In the genomic region with DNA sequence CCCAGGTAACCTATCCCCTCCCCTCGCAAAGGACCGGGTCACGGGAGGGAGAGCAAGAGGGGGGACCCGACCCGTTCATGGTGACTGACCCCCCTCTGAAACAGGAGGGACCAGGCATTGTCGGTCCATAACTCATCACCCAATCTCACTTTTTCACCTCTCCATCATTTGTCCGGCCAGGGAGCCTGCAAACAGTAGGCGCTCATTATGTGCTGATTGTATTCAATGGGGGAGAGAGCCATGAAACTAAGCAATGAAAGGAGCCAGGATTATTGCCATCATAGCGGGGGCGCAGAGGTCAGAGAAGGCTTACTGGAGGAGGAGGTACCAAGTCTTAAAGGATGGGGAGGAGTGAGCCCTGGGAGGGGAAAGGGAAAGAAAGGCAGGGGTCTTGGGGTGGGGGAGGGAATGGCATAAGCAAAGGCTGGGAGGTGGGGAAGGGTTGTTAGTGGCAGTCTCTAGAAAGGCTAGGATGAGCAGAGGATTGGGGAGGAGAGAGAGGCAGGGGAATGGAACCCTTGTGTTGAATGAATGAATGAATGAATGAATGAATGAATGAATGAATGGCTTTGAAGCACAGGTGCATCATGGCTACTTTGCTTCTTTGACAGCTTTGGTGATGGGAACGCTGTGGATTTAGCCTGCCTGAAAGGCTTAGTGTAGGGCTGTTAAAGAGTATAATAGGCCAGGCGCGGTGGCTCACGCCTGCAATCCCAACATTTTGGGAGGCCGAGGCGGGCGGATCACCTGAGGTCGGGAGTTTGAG, we compare ENCODE assay signal across 8 cellular contexts. TPM values are rescaled to one million over a fixed set of nuclear protein-coding genes. Genes with fewer than 3 reads are reported as not detected.
DNase-seq lines count a peak whose midpoint lies in the region; ATAC-seq and TF ChIP-seq lines count a peak whose summit lies in the region.

No MANE protein-coding gene starts in this region.

- peaks cover 13% of the 10 kb centered on the region; the same call in 1 of the 2 replicates for H3K79me2 ChIP-seq in OCI-LY3 (ENCODE audit: low read length)

- no peaks in the 10 kb centered on the region for H3K4me1 ChIP-seq in ES-I3 (ENCODE audit: insufficient read depth, low read length)
- H3K4me1 ChIP-seq in OCI-LY3 (ENCODE audit: low read length): peaks cover 9% of the 10 kb centered on the region
- H3K4me1 ChIP-seq in rectal smooth muscle tissue (ENCODE audit: control insufficient read depth, insufficient read depth, low read length): no peaks in the 10 kb centered on the region

- no peak for ATAC-seq in GM21423 (IDR thresholded peaks at IDR 0.05; ENCODE audit: unreplicated experiment)

- H3K4me3 ChIP-seq in OCI-LY3 (ENCODE audit: low read length): peak overlapping the region; percentile 91
- peak overlapping the region; percentile 97 for H3K4me3 ChIP-seq in rectal smooth muscle tissue (ENCODE audit: low read length)

- peak overlapping the region; percentile 86 for H3K4me2 ChIP-seq in OCI-LY3 (ENCODE audit: low read length)

- H3K36me3 Mint-ChIP-seq in endothelial cell (ENCODE audit: low read depth, unreplicated experiment): peaks cover 3% of the 10 kb centered on the region

- DNase-seq in endothelial cell (ENCODE audit: low spot score) (no peak), NCI-H2081 treated with DMSO at 0.1 percent for 48 hours (lab: John Stamatoyannopoulos, UW) (no peak), HuH-7 (ENCODE audit: low spot score) (no peak), NCI-H1694 treated with DMSO at 0.1 percent for 48 hours (lab: John Stamatoyannopoulos, UW) (no peak)

- no peaks in the 10 kb centered on the region for H3K4me1 Mint-ChIP-seq in endothelial cell (ENCODE audit: unreplicated experiment)

- peaks cover 9% of the 10 kb centered on the region for H3K27me3 Mint-ChIP-seq in endothelial cell (ENCODE audit: unreplicated experiment)

- TF ChIP-seq CTCF in OCI-LY3 (IDR thresholded peaks at IDR 0.05; ENCODE audit: low read depth, low read length) (no peak), endothelial cell (IDR thresholded peaks at IDR 0.05; ENCODE audit: unreplicated experiment) (no peak)

- H3K27me3 ChIP-seq in OCI-LY3 (ENCODE audit: low read depth, low read length): no peaks in the 10 kb centered on the region
- no peaks in the 10 kb centered on the region for H3K27me3 ChIP-seq in rectal smooth muscle tissue (ENCODE audit: control insufficient read depth, insufficient read depth, low read length)

- H3K9ac ChIP-seq in ES-I3 (ENCODE audit: low read depth, low read length) (peak overlapping the region; percentile 95), OCI-LY3 (ENCODE audit: low read length) (peak overlapping the region; percentile 90), rectal smooth muscle tissue (ENCODE audit: low read length) (no peak overlapping the region)

- peak overlapping the region; percentile 33 for H3K4me3 Mint-ChIP-seq in endothelial cell (ENCODE audit: unreplicated experiment)

- H3K9me3 Mint-ChIP-seq in endothelial cell (ENCODE audit: unreplicated experiment): no peaks in the 10 kb centered on the region

- no peaks in the 10 kb centered on the region for H4K20me1 ChIP-seq in OCI-LY3 (ENCODE audit: insufficient read depth, low read length)

- no peak overlapping the region for H3K27ac Mint-ChIP-seq in endothelial cell (ENCODE audit: unreplicated experiment)

- no peaks in the 10 kb centered on the region for H3K36me3 ChIP-seq in ES-I3 (ENCODE audit: insufficient read depth, low read length)
- peaks cover 14% of the 10 kb centered on the region for H3K36me3 ChIP-seq in OCI-LY3 (replicated peaks; ENCODE audit: low read depth, low read length)
- peaks cover 6% of the 10 kb centered on the region for H3K36me3 ChIP-seq in rectal smooth muscle tissue (ENCODE audit: control insufficient read depth, insufficient read depth, low read length)

- H3K9me3 ChIP-seq in ES-I3 (ENCODE audit: control insufficient read depth, insufficient read depth, low read length): no peaks in the 10 kb centered on the region
- H3K9me3 ChIP-seq in OCI-LY3 (ENCODE audit: insufficient read depth, low read length): no peaks in the 10 kb centered on the region

- H3K27ac ChIP-seq in OCI-LY3 (ENCODE audit: low read length) (no peak overlapping the region), rectal smooth muscle tissue (ENCODE audit: low read depth, low read length) (peak overlapping the region; percentile 82)

- H2AFZ ChIP-seq in OCI-LY3 (ENCODE audit: low read depth, low read length): no peak overlapping the region

RNA-seq across cellular contexts. Expression of a gene that starts 1.4 kb away (rescaled TPM):
- total RNA-seq in endothelial cell (ENCODE audit: unreplicated experiment): 9.2 TPM

RNA-seq across cellular contexts. Expression of a gene that starts 15.0 kb away (rescaled TPM):
- total RNA-seq in endothelial cell (ENCODE audit: unreplicated experiment): 0.36 TPM

RNA-seq across cellular contexts. Expression of a gene that starts 18.7 kb away (rescaled TPM):
- 39.6 TPM for total RNA-seq in endothelial cell (ENCODE audit: unreplicated experiment)

RNA-seq across cellular contexts. Expression of a gene that starts 24.0 kb away (rescaled TPM):
- 16.3 TPM for total RNA-seq in endothelial cell (ENCODE audit: unreplicated experiment)

RNA-seq across cellular contexts. Expression of a gene that starts 32.2 kb away (rescaled TPM):
- total RNA-seq in endothelial cell (ENCODE audit: unreplicated experiment): 286 TPM
